ENCODE assay signal across 30 cellular contexts in the genomic region with DNA sequence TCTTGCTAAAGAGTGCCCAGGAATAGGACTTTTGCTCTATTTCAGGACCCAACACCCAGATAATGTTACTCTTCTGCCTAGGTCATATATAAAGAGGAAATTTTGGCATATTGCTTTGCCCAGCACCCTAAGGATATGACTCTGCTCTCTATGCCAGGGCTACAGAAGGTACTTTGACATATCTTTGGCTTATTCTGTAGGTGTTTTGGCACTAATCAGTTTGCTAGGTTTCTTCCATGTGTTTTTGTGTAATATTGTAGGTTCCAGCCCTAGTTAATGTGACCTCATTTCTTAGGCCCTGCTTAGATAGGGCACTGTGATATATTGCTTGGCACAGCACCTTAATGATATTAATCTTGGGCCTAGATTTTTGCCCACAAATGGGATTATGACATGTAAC.
"Had no signal": no experiment of that assay in that cellular context is flagged by ENCODE, and none has a peak within 500 bp of the region (broad histone marks: within the 10 kb centered on the region; RNA-seq: fewer than 3 reads in every experiment).

No MANE protein-coding gene starts in this region.

- H3K4me1 ChIP-seq: adrenal gland, ascending aorta, body of pancreas, breast epithelium had no signal

- H3K4me3 ChIP-seq: adrenal gland, ascending aorta, body of pancreas, breast epithelium, cardiac muscle cell had no signal

- H3K27me3 ChIP-seq: adrenal gland, ascending aorta, body of pancreas, brain microvascular endothelial cell, breast epithelium, cardiac muscle cell had no signal

- H3K9me3 ChIP-seq: adrenal gland, ascending aorta, body of pancreas, breast epithelium had no signal

- H3K36me3 ChIP-seq: adrenal gland, ascending aorta, brain microvascular endothelial cell, breast epithelium, cardiac muscle cell had no signal

- DNase-seq: activated effector memory CD4-positive, alpha-beta T cell treated with anti-CD3 and anti-CD28 coated beads, Interleukin-2, amount 50 U/mL, for 16 hours; activated effector memory CD4-positive, alpha-beta T cell treated with Interleukin-2 at 50 U/mL for 16 hours; activated gamma-delta T cell; activated gamma-delta T cell treated with Interleukin-2 at 50 U/mL for 16 hours; activated naive CD4-positive, alpha-beta T cell; activated naive CD4-positive, alpha-beta T cell treated with anti-CD3 and anti-CD28 coated beads for 36 hours; activated naive CD4-positive, alpha-beta T cell treated with anti-CD3 and anti-CD28 coated beads, Interleukin-2, amount 10 ng/mL, durations not matched to agents 7 days and 5 days; activated naive CD4-positive, alpha-beta T cell treated with anti-CD3 and anti-CD28 coated beads, Interleukin-2, amount 50 U/mL, for 16 hours; activated naive CD4-positive, alpha-beta T cell treated with Interleukin-2 at 50 U/mL for 16 hours; activated naive CD8-positive, alpha-beta T cell treated with anti-CD3 and anti-CD28 coated beads for 36 hours; activated naive CD8-positive, alpha-beta T cell treated with anti-CD3 and anti-CD28 coated beads, Interleukin-2, amount 10 ng/mL, durations not matched to agents 7 days and 5 days; activated naive CD8-positive, alpha-beta T cell treated with anti-CD3 and anti-CD28 coated beads, Interleukin-2, amount 50 U/mL, for 24 hours; activated T-cell treated with anti-CD3 and anti-CD28 coated beads, Interleukin-2, amount 50 U/mL, for 1 hour; activated T-cell treated with anti-CD3 and anti-CD28 coated beads, Interleukin-2, amount 50 U/mL, for 24 hours; activated T-cell treated with anti-CD3 and anti-CD28 coated beads, Interleukin-2, amount 50 U/mL, for 4 hours; activated T-cell treated with anti-CD3 and anti-CD28 coated beads, Interleukin-2, amount 50 U/mL, for 48 hours; activated T-cell treated with anti-CD3 and anti-CD28 coated beads, Interleukin-2, amount 50 U/mL, for 72 hours; adrenal gland; amniotic stem cell; amygdala; anterior cingulate cortex; aorta; body of pancreas; brain microvascular endothelial cell; caudate nucleus; central memory CD4-positive, alpha-beta T cell; cerebellar nuclear complex had no signal

- H3K27ac ChIP-seq: adrenal gland, ascending aorta, body of pancreas, brain microvascular endothelial cell, breast epithelium, cardiac muscle cell had no signal
